In the genomic region with DNA sequence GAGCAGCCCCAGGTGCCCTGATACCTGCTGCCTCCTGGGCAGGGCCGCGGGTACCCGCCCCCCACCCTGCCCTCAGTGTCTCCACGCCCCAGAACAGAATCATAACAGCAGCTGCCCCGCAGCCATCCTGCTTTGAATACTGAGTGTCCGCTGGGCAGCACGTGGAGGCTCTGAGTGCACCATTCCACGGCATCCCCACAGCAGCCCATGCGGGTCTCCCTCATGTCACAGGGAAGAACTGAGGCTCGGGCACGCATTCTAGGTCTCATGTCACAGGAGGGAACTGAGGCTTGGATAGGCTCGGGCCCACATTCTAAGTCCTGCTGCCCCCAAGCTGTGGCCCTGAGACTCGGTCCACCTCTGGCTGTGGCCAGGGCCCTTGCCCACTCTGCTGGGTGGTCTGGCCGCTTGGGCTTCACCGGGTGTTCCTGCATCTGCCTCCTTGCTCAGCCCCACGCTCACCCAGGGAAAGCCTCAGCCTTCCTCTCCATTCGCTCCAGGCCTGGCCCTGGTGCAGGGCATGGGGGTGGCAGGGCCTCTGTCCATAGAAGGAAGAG, we compare ENCODE assay signal across 22 cellular contexts.
DNase-seq lines count a peak whose midpoint lies in the region; ATAC-seq and TF ChIP-seq lines count a peak whose summit lies in the region.
"Had no signal": no experiment of that assay in that cellular context is flagged by ENCODE, and none has a peak within 500 bp of the region (broad histone marks: within the 10 kb centered on the region; RNA-seq: fewer than 3 reads in every experiment).

No MANE protein-coding gene starts in this region.

- no peaks in the 10 kb centered on the region for H3K9me3 Mint-ChIP-seq in neural progenitor cell
- H3K9me3 Mint-ChIP-seq: CD8-positive, alpha-beta T cell; HFFc6 had no signal

- H4K20me1 ChIP-seq in BLaER1 (no peaks in the 10 kb centered on the region), neural progenitor cell (ENCODE audit: low read depth) (no peaks in the 10 kb centered on the region)

- intact Hi-C loops in lower lobe of right lung (cut with DNase I), result no loop called here

- no peak overlapping the region for H3K4me3 ChIP-seq in BLaER1
- no peak overlapping the region for H3K4me3 ChIP-seq in WERI-Rb-1 (ENCODE audit: low read depth, low read length)
- no peak overlapping the region for H3K4me3 ChIP-seq in lower lobe of right lung
- no peak overlapping the region for H3K4me3 ChIP-seq in neural progenitor cell
- H3K4me3 ChIP-seq in Peyer's patch, result no peak overlapping the region
- no peak overlapping the region for H3K4me3 ChIP-seq in gastroesophageal sphincter
- H3K4me3 ChIP-seq: A549; BLaER1 treated with 17β-estradiol and CSF1 and Interleukin-3, amounts not matched to agents 10 nM and 100 nM; GM12878 had no signal

- H3K27ac ChIP-seq in BLaER1, result peak overlapping the region; percentile 29; the same call in 1 of the 2 replicates
- H3K27ac ChIP-seq in WERI-Rb-1, result 0 out of 2 replicates have a peak overlapping the region, but pooled peaks have one; percentile 12
- no peak overlapping the region for H3K27ac ChIP-seq in lower lobe of right lung
- no peak overlapping the region for H3K27ac ChIP-seq in neural progenitor cell
- H3K27ac ChIP-seq in Peyer's patch, result no peak overlapping the region
- H3K27ac ChIP-seq in gastroesophageal sphincter, result no peak overlapping the region
- H3K27ac ChIP-seq: A549; BLaER1 treated with 17β-estradiol and CSF1 and Interleukin-3, amounts not matched to agents 10 nM and 100 nM; KMS-11; RWPE1 had no signal

- H3K36me3 ChIP-seq in BLaER1 (no peaks in the 10 kb centered on the region), WERI-Rb-1 (peaks cover 18% of the 10 kb centered on the region), lower lobe of right lung (no peaks in the 10 kb centered on the region), neural progenitor cell (no peaks in the 10 kb centered on the region), Peyer's patch (no peaks in the 10 kb centered on the region), gastroesophageal sphincter (no peaks in the 10 kb centered on the region)
- H3K36me3 ChIP-seq: BLaER1 treated with 17β-estradiol and CSF1 and Interleukin-3, amounts not matched to agents 10 nM and 100 nM had no signal

- H3K9me3 ChIP-seq in BLaER1, result no peaks in the 10 kb centered on the region
- H3K9me3 ChIP-seq in WERI-Rb-1 (ENCODE audit: severe bottlenecking), result no peaks in the 10 kb centered on the region
- no peaks in the 10 kb centered on the region for H3K9me3 ChIP-seq in lower lobe of right lung
- no peaks in the 10 kb centered on the region for H3K9me3 ChIP-seq in neural progenitor cell (ENCODE audit: low read depth)
- no peaks in the 10 kb centered on the region for H3K9me3 ChIP-seq in Peyer's patch
- no peaks in the 10 kb centered on the region for H3K9me3 ChIP-seq in gastroesophageal sphincter
- H3K9me3 ChIP-seq: A549; BLaER1 treated with 17β-estradiol and CSF1 and Interleukin-3, amounts not matched to agents 10 nM and 100 nM had no signal

- H3K27ac Mint-ChIP-seq in neural progenitor cell, result peak overlapping the region; percentile 70
- H3K27ac Mint-ChIP-seq: CD8-positive, alpha-beta T cell; HFFc6 had no signal

- TF ChIP-seq EP300 in gastroesophageal sphincter (IDR thresholded peaks at IDR 0.05), result no peak

- DNase-seq in WERI-Rb-1 (no peak), lower lobe of right lung (peak; percentile 29), neural progenitor cell (ENCODE audit: low spot score) (no peak), Peyer's patch (no peak), NCI-H82 treated with DMSO at 0.1 percent for 48 hours (lab: John Stamatoyannopoulos, UW; ENCODE audit: unreplicated experiment) (no peak)
- DNase-seq: Calu3; CD8-positive, alpha-beta T cell; DMS53; EL; HFFc6; NCI-H187; NCI-H2107; NCI-H510A; NCI-H82 had no signal

- no peaks in the 10 kb centered on the region for H3F3A ChIP-seq in neural progenitor cell (ENCODE audit: low read depth)

- H3K4me3 Mint-ChIP-seq in neural progenitor cell, result no peak overlapping the region
- H3K4me3 Mint-ChIP-seq: CD8-positive, alpha-beta T cell; HFFc6 had no signal

- WGBS in gastroesophageal sphincter (ENCODE audit: low coverage in 1 of 2), 2 donors, result no CpG with 5 or more reads among the region's 17 CpGs

- H2AFZ ChIP-seq in neural progenitor cell (replicated peaks), result no peak overlapping the region

- H3K4me1 ChIP-seq in BLaER1, result peaks cover 71% of the 10 kb centered on the region
- H3K4me1 ChIP-seq in lower lobe of right lung, result peaks cover 15% of the 10 kb centered on the region
- H3K4me1 ChIP-seq in neural progenitor cell, result peaks cover 7% of the 10 kb centered on the region
- no peaks in the 10 kb centered on the region for H3K4me1 ChIP-seq in Peyer's patch
- peaks cover 0 to 13% (median 0%) of the 10 kb centered on the region in 3 donors for H3K4me1 ChIP-seq in gastroesophageal sphincter
- H3K4me1 ChIP-seq: A549 had no signal

- H3K4me2 ChIP-seq in BLaER1 (peak overlapping the region; percentile 99; the same call in 1 of the 2 replicates), neural progenitor cell (no peak overlapping the region)
- H3K4me2 ChIP-seq: A549, KMS-11 had no signal

- peaks cover 16% of the 10 kb centered on the region for H3K27me3 Mint-ChIP-seq in neural progenitor cell (ENCODE audit: insufficient read depth, low read depth)

- peaks cover 44% of the 10 kb centered on the region for H3K4me1 Mint-ChIP-seq in neural progenitor cell

- no peaks in the 10 kb centered on the region for H3K79me2 ChIP-seq in neural progenitor cell (ENCODE audit: low read depth)

- H3K36me3 Mint-ChIP-seq in neural progenitor cell, result no peaks in the 10 kb centered on the region
- H3K36me3 Mint-ChIP-seq: CD8-positive, alpha-beta T cell had no signal

- H3K9ac ChIP-seq in BLaER1, result no peak overlapping the region
- H3K9ac ChIP-seq in neural progenitor cell, result no peak overlapping the region
- H3K9ac ChIP-seq: KMS-11 had no signal

- TF ChIP-seq CTCF in WERI-Rb-1 (IDR thresholded peaks at IDR 0.05; ENCODE audit: low read depth, low read length) (no peak), lower lobe of right lung (IDR thresholded peaks at IDR 0.05) (no peak), neural progenitor cell (IDR thresholded peaks at IDR 0.05) (no peak), Peyer's patch (IDR thresholded peaks at IDR 0.05) (no peak), gastroesophageal sphincter (IDR thresholded peaks at IDR 0.05) (no peak)

- no peaks in the 10 kb centered on the region for H3K27me3 ChIP-seq in BLaER1
- no peaks in the 10 kb centered on the region for H3K27me3 ChIP-seq in WERI-Rb-1 (ENCODE audit: insufficient read depth, low read depth, severe bottlenecking)
- peaks cover 11% of the 10 kb centered on the region for H3K27me3 ChIP-seq in lower lobe of right lung (ENCODE audit: low read depth)
- no peaks in the 10 kb centered on the region for H3K27me3 ChIP-seq in neural progenitor cell
- no peaks in the 10 kb centered on the region for H3K27me3 ChIP-seq in Peyer's patch
- H3K27me3 ChIP-seq in gastroesophageal sphincter, result peaks cover 9% of the 10 kb centered on the region

- TF ChIP-seq POLR2A in Peyer's patch (IDR thresholded peaks at IDR 0.05), result no peak
- TF ChIP-seq POLR2A in gastroesophageal sphincter (IDR thresholded peaks at IDR 0.05), result no peak

- ATAC-seq in lower lobe of right lung, result no peak
- ATAC-seq in GM18858 (IDR thresholded peaks at IDR 0.05; ENCODE audit: unreplicated experiment), result no peak
- ATAC-seq in gastroesophageal sphincter, result no peak
- ATAC-seq: A549; CD8-positive, alpha-beta T cell; GM12878 had no signal

Comparison
In these comparisons a context has a peak if more than half of its experiments do, and no peak if none do; other contexts are left out.
1. H3K27ac ChIP-seq: peak in BLaER1 (single experiment) and WERI-Rb-1 (single experiment); none in lower lobe of right lung (single experiment), neural progenitor cell (single experiment), Peyer's patch (0 of 4) and gastroesophageal sphincter (0 of 4).